ENCODE assay signal across 1 cellular context in genomic region chr4:136818811-136819210, GRCh38.
TF ChIP-seq lines count a peak whose summit lies in the region.

No MANE protein-coding gene starts in this region.

TF ChIP-seq in GM12878, 131 proteins besides CTCF, POLR2A, EP300 and RAD21 (continued from another document):
- TF ChIP-seq, protein P1, sequence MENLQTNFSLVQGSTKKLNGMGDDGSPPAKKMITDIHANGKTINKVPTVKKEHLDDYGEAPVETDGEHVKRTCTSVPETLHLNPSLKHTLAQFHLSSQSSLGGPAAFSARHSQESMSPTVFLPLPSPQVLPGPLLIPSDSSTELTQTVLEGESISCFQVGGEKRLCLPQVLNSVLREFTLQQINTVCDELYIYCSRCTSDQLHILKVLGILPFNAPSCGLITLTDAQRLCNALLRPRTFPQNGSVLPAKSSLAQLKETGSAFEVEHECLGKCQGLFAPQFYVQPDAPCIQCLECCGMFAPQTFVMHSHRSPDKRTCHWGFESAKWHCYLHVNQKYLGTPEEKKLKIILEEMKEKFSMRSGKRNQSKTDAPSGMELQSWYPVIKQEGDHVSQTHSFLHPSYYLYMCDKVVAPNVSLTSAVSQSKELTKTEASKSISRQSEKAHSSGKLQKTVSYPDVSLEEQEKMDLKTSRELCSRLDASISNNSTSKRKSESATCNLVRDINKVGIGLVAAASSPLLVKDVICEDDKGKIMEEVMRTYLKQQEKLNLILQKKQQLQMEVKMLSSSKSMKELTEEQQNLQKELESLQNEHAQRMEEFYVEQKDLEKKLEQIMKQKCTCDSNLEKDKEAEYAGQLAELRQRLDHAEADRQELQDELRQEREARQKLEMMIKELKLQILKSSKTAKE (IDR thresholded peaks at IDR 0.05; ENCODE audit: low read depth, poor library complexity, severe bottlenecking), result no peak
TF ChIP-seq in GM12878: peak in this region for 0.
